Comparison of ENCODE assay signal across 12 cellular contexts in genomic region chr13:113832631-113833030, GRCh38. TPM values are rescaled to one million over a fixed set of nuclear protein-coding genes. Genes with fewer than 3 reads are reported as not detected.
A peak's percentile ranks its signal among the peaks of the same experiment; 100 is the strongest.
DNase-seq lines count a peak whose midpoint lies in the region; ATAC-seq and TF ChIP-seq lines count a peak whose summit lies in the region.
"Had no signal": no experiment of that assay in that cellular context is flagged by ENCODE, and none has a peak within 500 bp of the region (broad histone marks: within the 10 kb centered on the region; RNA-seq: fewer than 3 reads in every experiment).

No MANE protein-coding gene starts in this region.

- peak; percentile 13 for DNase-seq in left ventricle myocardium inferior
- no peak for DNase-seq in cardiac septum (ENCODE audit: low spot score)
- DNase-seq in RWPE1 (ENCODE audit: low spot score): no peak
- DNase-seq in lower lobe of right lung: peak; percentile 44
- no peak for DNase-seq in foreskin fibroblast
- DNase-seq: AML-193, H7 had no signal

- H3K27ac ChIP-seq in left ventricle myocardium inferior (replicated peaks) (no peak overlapping the region), RWPE1 (peak overlapping the region; percentile 65), lower lobe of right lung (no peak overlapping the region)
- H3K27ac ChIP-seq: 22Rv1, BLaER1 had no signal

- H3K4me1 ChIP-seq in left ventricle myocardium inferior: peaks cover 10% of the 10 kb centered on the region
- peaks cover 9% of the 10 kb centered on the region for H3K4me1 ChIP-seq in lower lobe of right lung

- no peaks in the 10 kb centered on the region for H3K9me3 ChIP-seq in left ventricle myocardium inferior (replicated peaks)
- H3K9me3 ChIP-seq in lower lobe of right lung: no peaks in the 10 kb centered on the region
- H3K9me3 ChIP-seq: BLaER1 had no signal

- H3K27me3 ChIP-seq in left ventricle myocardium inferior (ENCODE audit: low read depth): no peaks in the 10 kb centered on the region
- no peaks in the 10 kb centered on the region for H3K27me3 ChIP-seq in lower lobe of right lung (ENCODE audit: low read depth)

- ATAC-seq in lower lobe of right lung (no peak), HG02610 (IDR thresholded peaks at IDR 0.05; ENCODE audit: unreplicated experiment) (no peak), GM21737 (IDR thresholded peaks at IDR 0.05; ENCODE audit: unreplicated experiment) (no peak)
- ATAC-seq: GM23338 had no signal

- CTCF ChIA-PET in RWPE1 (lab: Yijun Ruan, JAX): no interaction called here

- TF ChIP-seq CTCF in left ventricle myocardium inferior (IDR thresholded peaks at IDR 0.05; ENCODE audit: borderline replicate concordance): no peak
- TF ChIP-seq CTCF in RWPE1 (conservative IDR thresholded peaks at IDR 0.05; ENCODE audit: low read depth): no peak
- TF ChIP-seq CTCF in lower lobe of right lung (IDR thresholded peaks at IDR 0.05): no peak
- no peak for TF ChIP-seq CTCF in foreskin fibroblast (IDR thresholded peaks at IDR 0.05; ENCODE audit: low read depth, low read length)

- POLR2A ChIA-PET in RWPE1 (lab: Yijun Ruan, JAX; ENCODE audit: low non-redundant PET): no interaction called here

- H3K36me3 ChIP-seq in left ventricle myocardium inferior (peaks cover 57% of the 10 kb centered on the region), lower lobe of right lung (peaks cover 50% of the 10 kb centered on the region)

- H3K4me3 ChIP-seq in left ventricle myocardium inferior (no peak overlapping the region), lower lobe of right lung (no peak overlapping the region), foreskin fibroblast (ENCODE audit: low read depth in 1 of 2, low read length in 2 of 2) (no peak overlapping the region)
- H3K4me3 ChIP-seq: BLaER1, GM23338 had no signal

- intact Hi-C loops in left ventricle myocardium inferior (cut with micrococcal nuclease): no loop called here
- intact Hi-C loops in cardiac septum (cut with DNase I): no loop called here
- intact Hi-C loops in lower lobe of right lung (cut with DNase I): no loop called here

RNA-seq across cellular contexts. Expression of gene GAS6, which starts 31.2 kb away (rescaled TPM):
- total RNA-seq in left ventricle myocardium inferior (186 TPM), cardiac septum (201 TPM), lower lobe of right lung (111 TPM)

Comparison
In these comparisons a context has a peak if more than half of its experiments do, and no peak if none do; other contexts are left out.
1. DNase-seq: peak in left ventricle myocardium inferior (single experiment) and lower lobe of right lung (single experiment); none in cardiac septum (single experiment), RWPE1 (single experiment) and foreskin fibroblast (0 of 2).